19 cellular contexts compared by ENCODE assay signal in genomic region chr7:35707422-35707821, GRCh38. TPM values are rescaled to one million over a fixed set of nuclear protein-coding genes. Genes with fewer than 3 reads are reported as not detected.
DNase-seq lines count a peak whose midpoint lies in the region; ATAC-seq and TF ChIP-seq lines count a peak whose summit lies in the region.
"Had no signal": no experiment of that assay in that cellular context is flagged by ENCODE, and none has a peak within 500 bp of the region (broad histone marks: within the 10 kb centered on the region; RNA-seq: fewer than 3 reads in every experiment).

No MANE protein-coding gene starts in this region.

- no peaks in the 10 kb centered on the region for H3F3A ChIP-seq in PC-3 (ENCODE audit: low read length, unreplicated experiment)

- DNase-seq in ELR (ENCODE audit: low read depth): peak; percentile 55
- DNase-seq in PC-3: peak; percentile 69
- no peak for DNase-seq in stimulated activated effector memory CD8-positive, alpha-beta T cell treated with anti-CD3 and anti-CD28 coated beads, Interleukin-12 subunit alpha, Interleukin-12 subunit beta, amount 100 ng/mL, for 72 hours (ENCODE audit: low spot score in 2 of 2)
- DNase-seq in midbrain (lab: John Stamatoyannopoulos, UW): no peak
- no peak for DNase-seq in stimulated activated naive CD8-positive, alpha-beta T cell treated with anti-CD3 and anti-CD28 coated beads, Interleukin-15, amount 100 ng/mL, for 72 hours
- no peak for DNase-seq in NCI-H146 treated with DMSO at 0.1 percent for 48 hours (lab: John Stamatoyannopoulos, UW; ENCODE audit: unreplicated experiment)
- DNase-seq: activated CD4-positive, alpha-beta T cell treated with anti-CD3 and anti-CD28 coated beads for 36 hours; CD8-positive, alpha-beta T cell; DMS53; H7; kidney glomerular epithelial cell; NCI-H1105 treated with DMSO at 0.1 percent for 48 hours; posterior cingulate gyrus; sigmoid colon; testis had no signal

- POLR2A ChIA-PET in PC-3 (lab: Charles Lee; ENCODE audit: unreplicated experiment): no interaction called here

- H3K36me3 Mint-ChIP-seq in dendritic cell treated with granulocyte-macrophage colony-stimulating factor and Interleukin-4, amounts not matched to agents 40 ng/mL and 50 ng/mL, for 4 days (ENCODE audit: low read depth): no peaks in the 10 kb centered on the region
- peaks cover 6% of the 10 kb centered on the region for H3K36me3 Mint-ChIP-seq in stimulated activated effector memory CD8-positive, alpha-beta T cell treated with anti-CD3 and anti-CD28 coated beads, Interleukin-12 subunit alpha, Interleukin-12 subunit beta, amount 100 ng/mL, for 72 hours
- H3K36me3 Mint-ChIP-seq: CD8-positive, alpha-beta T cell; mesothelial cell of epicardium had no signal

- H2AFZ ChIP-seq in PC-3 (ENCODE audit: low read length): no peak overlapping the region

- intact Hi-C loops in PC-3 (cut with micrococcal nuclease): loop anchor here (5.0 kb wide), 1 partner anchor 270 kb away; no protein-coding TSS in a partner anchor
- intact Hi-C loops in dendritic cell treated with granulocyte-macrophage colony-stimulating factor and Interleukin-4, amounts not matched to agents 40 ng/mL and 50 ng/mL, for 4 days (cut with micrococcal nuclease): no loop called here

- H3K79me2 ChIP-seq in PC-3 (ENCODE audit: low read length): no peaks in the 10 kb centered on the region

- CTCF ChIA-PET in PC-3 (lab: Charles Lee): no interaction called here

- no peaks in the 10 kb centered on the region for H3K9me3 ChIP-seq in PC-3 (ENCODE audit: low read length)
- H3K9me3 ChIP-seq: sigmoid colon, testis had no signal

- no peak overlapping the region for H3K4me3 Mint-ChIP-seq in dendritic cell treated with granulocyte-macrophage colony-stimulating factor and Interleukin-4, amounts not matched to agents 40 ng/mL and 50 ng/mL, for 4 days
- no peak overlapping the region for H3K4me3 Mint-ChIP-seq in stimulated activated effector memory CD8-positive, alpha-beta T cell treated with anti-CD3 and anti-CD28 coated beads, Interleukin-12 subunit alpha, Interleukin-12 subunit beta, amount 100 ng/mL, for 72 hours
- no peak overlapping the region for H3K4me3 Mint-ChIP-seq in stimulated activated naive CD8-positive, alpha-beta T cell treated with anti-CD3 and anti-CD28 coated beads, Interleukin-15, amount 100 ng/mL, for 72 hours
- H3K4me3 Mint-ChIP-seq: activated CD4-positive, alpha-beta T cell treated with anti-CD3 and anti-CD28 coated beads for 36 hours; activated T-helper 1 cell treated with anti-CD3 and anti-CD28 coated beads, Interleukin-12 subunit alpha, Interleukin-12 subunit beta, Interleukin-2, Interleukin-4 antibody, amounts not matched to agents 30 ng/mL and 10 ng/mL and 1 ng/mL, durations not matched to agents 14 hours and 24 hours and 36 hours; CD8-positive, alpha-beta T cell; mesothelial cell of epicardium had no signal

- TF ChIP-seq CTCF in PC-3 (conservative IDR thresholded peaks at IDR 0.05; ENCODE audit: low read depth, low read length): no peak

- H3K36me3 ChIP-seq in PC-3 (ENCODE audit: low read depth, low read length): no peaks in the 10 kb centered on the region
- H3K36me3 ChIP-seq: sigmoid colon had no signal

- BruUV-seq in PC-3 (replicated peaks; lab: Mats Ljungman, UMichigan): no TSS peak

- H3K9me3 Mint-ChIP-seq in dendritic cell treated with granulocyte-macrophage colony-stimulating factor and Interleukin-4, amounts not matched to agents 40 ng/mL and 50 ng/mL, for 4 days: no peaks in the 10 kb centered on the region
- H3K9me3 Mint-ChIP-seq in stimulated activated effector memory CD8-positive, alpha-beta T cell treated with anti-CD3 and anti-CD28 coated beads, Interleukin-12 subunit alpha, Interleukin-12 subunit beta, amount 100 ng/mL, for 72 hours: no peaks in the 10 kb centered on the region
- H3K9me3 Mint-ChIP-seq in stimulated activated naive CD8-positive, alpha-beta T cell treated with anti-CD3 and anti-CD28 coated beads, Interleukin-15, amount 100 ng/mL, for 72 hours: no peaks in the 10 kb centered on the region
- H3K9me3 Mint-ChIP-seq: activated T-helper 1 cell treated with anti-CD3 and anti-CD28 coated beads, Interleukin-12 subunit alpha, Interleukin-12 subunit beta, Interleukin-2, Interleukin-4 antibody, amounts not matched to agents 30 ng/mL and 10 ng/mL and 1 ng/mL, durations not matched to agents 14 hours and 24 hours and 36 hours; CD8-positive, alpha-beta T cell; mesothelial cell of epicardium had no signal

- H3K4me3 ChIP-seq in PC-3 (ENCODE audit: low read length): no peak overlapping the region
- H3K4me3 ChIP-seq: sigmoid colon, testis had no signal

- H4K20me1 ChIP-seq in PC-3 (ENCODE audit: low read length): no peaks in the 10 kb centered on the region

- ATAC-seq in PC-3: peak; percentile 28
- no peak for ATAC-seq in stimulated activated effector memory CD8-positive, alpha-beta T cell treated with anti-CD3 and anti-CD28 coated beads, Interleukin-12 subunit alpha, Interleukin-12 subunit beta, amount 100 ng/mL, for 72 hours
- no peak for ATAC-seq in stimulated activated naive CD8-positive, alpha-beta T cell treated with anti-CD3 and anti-CD28 coated beads, Interleukin-15, amount 100 ng/mL, for 72 hours
- ATAC-seq: activated CD4-positive, alpha-beta T cell treated with anti-CD3 and anti-CD28 coated beads for 36 hours; CD8-positive, alpha-beta T cell; Right ventricle myocardium inferior had no signal

- H3K27ac ChIP-seq in PC-3 (ENCODE audit: low read length): no peak overlapping the region
- H3K27ac ChIP-seq: sigmoid colon, testis had no signal

- H3K27ac Mint-ChIP-seq in dendritic cell treated with granulocyte-macrophage colony-stimulating factor and Interleukin-4, amounts not matched to agents 40 ng/mL and 50 ng/mL, for 4 days: peak overlapping the region; percentile 23
- peak overlapping the region; percentile 32 for H3K27ac Mint-ChIP-seq in stimulated activated effector memory CD8-positive, alpha-beta T cell treated with anti-CD3 and anti-CD28 coated beads, Interleukin-12 subunit alpha, Interleukin-12 subunit beta, amount 100 ng/mL, for 72 hours
- no peak overlapping the region for H3K27ac Mint-ChIP-seq in stimulated activated naive CD8-positive, alpha-beta T cell treated with anti-CD3 and anti-CD28 coated beads, Interleukin-15, amount 100 ng/mL, for 72 hours
- H3K27ac Mint-ChIP-seq: activated CD4-positive, alpha-beta T cell treated with anti-CD3 and anti-CD28 coated beads for 36 hours; CD8-positive, alpha-beta T cell; mesothelial cell of epicardium had no signal

- peaks cover 9% of the 10 kb centered on the region for H3K4me1 ChIP-seq in PC-3 (ENCODE audit: insufficient read depth, low read length)

- peaks cover 11% of the 10 kb centered on the region for H3K4me1 Mint-ChIP-seq in dendritic cell treated with granulocyte-macrophage colony-stimulating factor and Interleukin-4, amounts not matched to agents 40 ng/mL and 50 ng/mL, for 4 days (ENCODE audit: low read depth)
- peaks cover 19% of the 10 kb centered on the region for H3K4me1 Mint-ChIP-seq in stimulated activated effector memory CD8-positive, alpha-beta T cell treated with anti-CD3 and anti-CD28 coated beads, Interleukin-12 subunit alpha, Interleukin-12 subunit beta, amount 100 ng/mL, for 72 hours
- H3K4me1 Mint-ChIP-seq in stimulated activated naive CD8-positive, alpha-beta T cell treated with anti-CD3 and anti-CD28 coated beads, Interleukin-15, amount 100 ng/mL, for 72 hours: peaks cover 13% of the 10 kb centered on the region

- no peak overlapping the region for H3K9ac ChIP-seq in PC-3 (ENCODE audit: low read length)

- peaks cover 5% of the 10 kb centered on the region for H3K27me3 Mint-ChIP-seq in dendritic cell treated with granulocyte-macrophage colony-stimulating factor and Interleukin-4, amounts not matched to agents 40 ng/mL and 50 ng/mL, for 4 days
- H3K27me3 Mint-ChIP-seq in stimulated activated naive CD8-positive, alpha-beta T cell treated with anti-CD3 and anti-CD28 coated beads, Interleukin-15, amount 100 ng/mL, for 72 hours: no peaks in the 10 kb centered on the region

- H3K9me2 ChIP-seq in PC-3 (replicated peaks; ENCODE audit: low read length): no peaks in the 10 kb centered on the region

- H3K4me2 ChIP-seq in PC-3 (ENCODE audit: low read length): no peak overlapping the region

- H3K27me3 ChIP-seq in PC-3 (ENCODE audit: low read length): no peaks in the 10 kb centered on the region
- H3K27me3 ChIP-seq: sigmoid colon, testis had no signal

RNA-seq across cellular contexts. Expression of gene HERPUD2, which starts 12.5 kb away (rescaled TPM):
- 11.5 and 11.7 TPM in 2 replicates for total RNA-seq in PC-3 (2014; rRNA removed)

Comparison
In these comparisons a context has a peak if more than half of its experiments do, and no peak if none do; other contexts are left out.
1. DNase-seq: peak in ELR (single experiment) and PC-3 (single experiment); none in stimulated activated effector memory CD8-positive, alpha-beta T cell treated with anti-CD3 and anti-CD28 coated beads, Interleukin-12 subunit alpha, Interleukin-12 subunit beta, amount 100 ng/mL, for 72 hours (0 of 2), midbrain (single experiment), stimulated activated naive CD8-positive, alpha-beta T cell treated with anti-CD3 and anti-CD28 coated beads, Interleukin-15, amount 100 ng/mL, for 72 hours (0 of 2) and NCI-H146 treated with DMSO at 0.1 percent for 48 hours (single experiment).
2. H3K27ac Mint-ChIP-seq: peak in dendritic cell treated with granulocyte-macrophage colony-stimulating factor and Interleukin-4, amounts not matched to agents 40 ng/mL and 50 ng/mL, for 4 days (single experiment) and stimulated activated effector memory CD8-positive, alpha-beta T cell treated with anti-CD3 and anti-CD28 coated beads, Interleukin-12 subunit alpha, Interleukin-12 subunit beta, amount 100 ng/mL, for 72 hours (single experiment); none in stimulated activated naive CD8-positive, alpha-beta T cell treated with anti-CD3 and anti-CD28 coated beads, Interleukin-15, amount 100 ng/mL, for 72 hours (0 of 2).